In genomic region chr9:91419222-91420191, GRCh38 we compare ENCODE assay signal across 1 cellular context.
A peak's percentile ranks its signal among the peaks of the same experiment; 100 is the strongest.
TF ChIP-seq lines count a peak whose summit lies in the region.

No MANE protein-coding gene starts in this region.

TF ChIP-seq in HEK293, 187 proteins besides CTCF, POLR2A, EP300 and RAD21 (continued from another document):
- TF ChIP-seq ZNF518A (tag by site-specific recombination; conservative IDR thresholded peaks at IDR 0.05; ENCODE audit: low read depth) (no peak), ZNF561 (tag by site-specific recombination; IDR thresholded peaks at IDR 0.05; ENCODE audit: borderline replicate concordance) (no peak), ZNF596 (tag by site-specific recombination; IDR thresholded peaks at IDR 0.05) (no peak), ZNF433 (tag by site-specific recombination; IDR thresholded peaks at IDR 0.05; ENCODE audit: low read depth) (no peak), MEIS1 (CRISPR knock-in tag; IDR thresholded peaks at IDR 0.05; ENCODE audit: borderline replicate concordance) (no peak), ZNF354C (tag by site-specific recombination; IDR thresholded peaks at IDR 0.05; ENCODE audit: borderline replicate concordance, low read depth) (no peak), HOXA7 (CRISPR knock-in tag; IDR thresholded peaks at IDR 0.05; ENCODE audit: borderline replicate concordance) (no peak), ZNF211 (tag by site-specific recombination; IDR thresholded peaks at IDR 0.05; ENCODE audit: low read depth) (no peak), ZSCAN5A (tag by site-specific recombination; IDR thresholded peaks at IDR 0.05) (no peak), ZFP41 (tag by site-specific recombination; IDR thresholded peaks at IDR 0.05; ENCODE audit: borderline replicate concordance) (no peak), TCF7L2 (IDR thresholded peaks at IDR 0.05; ENCODE audit: borderline replicate concordance, low read depth, low read length) (0 out of 2 replicates have a peak, but pooled peaks have one; percentile 10), ZEB2 (tag by site-specific recombination; IDR thresholded peaks at IDR 0.05) (peak; percentile 55; the same call in 1 of the 2 replicates), ELK4 (IDR thresholded peaks at IDR 0.05; ENCODE audit: borderline replicate concordance, low read depth, low read length) (no peak), OVOL3 (tag by site-specific recombination; IDR thresholded peaks at IDR 0.05) (no peak), INSM2 (tag by site-specific recombination; IDR thresholded peaks at IDR 0.05) (0 out of 2 replicates have a peak, but pooled peaks have one; percentile 56), ZNF629 (tag by site-specific recombination; IDR thresholded peaks at IDR 0.05) (peak; percentile 86), ZBTB20 (tag by site-specific recombination; IDR thresholded peaks at IDR 0.05) (no peak), ZBTB48 (tag by site-specific recombination; IDR thresholded peaks at IDR 0.05) (no peak), SALL2 (tag by site-specific recombination; IDR thresholded peaks at IDR 0.05; ENCODE audit: borderline replicate concordance) (no peak)
